In the genomic region with DNA sequence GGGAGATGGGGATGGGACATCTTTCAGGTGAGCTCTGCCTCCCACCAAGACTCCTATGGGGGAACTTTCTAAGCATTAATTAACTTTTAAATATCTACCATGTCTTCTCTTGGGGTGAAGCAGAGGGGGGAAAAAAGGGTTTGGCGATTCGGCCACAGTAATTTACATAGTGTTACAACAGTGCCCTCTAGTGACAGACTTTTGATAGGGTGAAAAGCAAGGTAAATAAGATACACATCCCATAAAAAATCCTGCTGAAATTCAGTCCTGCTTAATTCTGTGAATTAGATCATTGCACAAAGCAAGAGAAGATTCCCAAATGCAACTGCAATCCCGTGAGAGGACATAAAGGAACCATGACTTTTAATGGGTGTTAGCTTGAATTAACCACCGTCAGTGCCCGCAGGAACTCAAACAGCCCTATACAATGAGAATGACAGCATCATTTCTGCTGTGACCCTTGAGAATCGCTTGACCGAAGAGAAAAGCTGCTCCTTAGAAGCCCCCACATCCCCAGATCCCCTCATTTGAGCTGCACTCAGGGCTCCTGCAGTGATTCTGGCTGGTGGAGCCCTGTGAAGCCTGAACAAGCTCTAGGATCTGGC, we compare ENCODE assay signal across 8 cellular contexts. TPM values are rescaled to one million over a fixed set of nuclear protein-coding genes. Genes with fewer than 3 reads are reported as not detected.
DNase-seq lines count a peak whose midpoint lies in the region; ATAC-seq and TF ChIP-seq lines count a peak whose summit lies in the region.

No MANE protein-coding gene starts in this region.

- H3K9ac ChIP-seq in SK-N-SH: no peak overlapping the region

- H3K9me3 Mint-ChIP-seq in activated T-cell treated with anti-CD3 and anti-CD28 coated beads, Interleukin-2, amount 50 U/mL, for 4 hours: no peaks in the 10 kb centered on the region

- H3K4me3 ChIP-seq in SK-N-SH (ENCODE audit: low read depth in 2 of 2, low read length in 1 of 2) (no peak overlapping the region), gastrocnemius medialis (no peak overlapping the region)

- TF ChIP-seq CTCF in SK-N-SH (IDR thresholded peaks at IDR 0.05) (peak; percentile 82), gastrocnemius medialis (IDR thresholded peaks at IDR 0.05 in 4 of 5, conservative IDR thresholded peaks at IDR 0.05 in 1 of 5) (peak in 4 of 5 experiments; percentile 32 to 69 (median 50))

- TF ChIP-seq EP300 in SK-N-SH (IDR thresholded peaks at IDR 0.05; ENCODE audit: borderline replicate concordance in 1 of 2, low read depth in 1 of 2, low read length in 1 of 2): no peak

- H2AFZ ChIP-seq in SK-N-SH (ENCODE audit: low read depth): no peak overlapping the region

- H3K4me1 Mint-ChIP-seq in activated T-cell treated with anti-CD3 and anti-CD28 coated beads, Interleukin-2, amount 50 U/mL, for 4 hours (ENCODE audit: low read depth): no peaks in the 10 kb centered on the region

- H3K9me3 ChIP-seq in SK-N-SH (no peaks in the 10 kb centered on the region), gastrocnemius medialis (no peaks in the 10 kb centered on the region)

- H4K20me1 ChIP-seq in SK-N-SH (ENCODE audit: insufficient read depth): no peaks in the 10 kb centered on the region

- 53% methylated on average over 7 of the region's 7 CpGs for WGBS in SK-N-SH (ENCODE audit: low lambda C conversion rate)

- no peaks in the 10 kb centered on the region for H3F3A ChIP-seq in SK-N-SH (replicated peaks; ENCODE audit: insufficient read depth)

- H3K27ac ChIP-seq in SK-N-SH (ENCODE audit: low read depth in 2 of 2, low read length in 1 of 2): no peak overlapping the region
- no peak overlapping the region for H3K27ac ChIP-seq in gastrocnemius medialis

- no peak for TF ChIP-seq POLR2A in gastrocnemius medialis (IDR thresholded peaks at IDR 0.05)

- H3K36me3 ChIP-seq in SK-N-SH (replicated peaks in 1 of 2; ENCODE audit: control insufficient read depth in 1 of 2, insufficient read depth in 2 of 2, low read length in 1 of 2) (no peaks in the 10 kb centered on the region), gastrocnemius medialis (no peaks in the 10 kb centered on the region)

- H3K27me3 ChIP-seq in SK-N-SH (ENCODE audit: insufficient read depth): no peaks in the 10 kb centered on the region
- H3K27me3 ChIP-seq in gastrocnemius medialis: no peaks in the 10 kb centered on the region

- H3K4me1 ChIP-seq in SK-N-SH (ENCODE audit: control insufficient read depth in 1 of 2, insufficient read depth in 2 of 2, low read depth in 1 of 2, low read length in 1 of 2) (no peaks in the 10 kb centered on the region; a peak in 1 of 4 replicates), gastrocnemius medialis (no peaks in the 10 kb centered on the region)

- in situ Hi-C loops in KBM-7 (cut with MboI; ENCODE audit: low pct_unique_long_range_greater_than_20kb, low sequenced_read_pairs): loop anchor here (10.0 to 25.0 kb wide), 2 partner anchors 276 to 393 kb away; no protein-coding TSS in a partner anchor
- in situ Hi-C loops in gastrocnemius medialis (cut with MboI; ENCODE audit: low sequenced_read_pairs in 4 of 4): loop anchor here in 2 of 4 donors (10.0 to 25.0 kb wide), 2 partner anchors 76 to 418 kb away; no protein-coding TSS in a partner anchor

- no peak overlapping the region for H3K4me2 ChIP-seq in SK-N-SH

- no peaks in the 10 kb centered on the region for H3K79me2 ChIP-seq in SK-N-SH (ENCODE audit: insufficient read depth)

- H3K36me3 Mint-ChIP-seq in activated T-cell treated with anti-CD3 and anti-CD28 coated beads, Interleukin-2, amount 50 U/mL, for 4 hours (ENCODE audit: insufficient read depth): no peaks in the 10 kb centered on the region

- peak; percentile 38 to 43 for ATAC-seq in activated T-cell treated with anti-CD3 and anti-CD28 coated beads, Interleukin-2, amount 50 U/mL, for 4 hours
- no peak for ATAC-seq in gastrocnemius medialis
- ATAC-seq in HG03159 (IDR thresholded peaks at IDR 0.05; ENCODE audit: unreplicated experiment): no peak

- H3K9me2 ChIP-seq in SK-N-SH: no peaks in the 10 kb centered on the region

- CTCF ChIA-PET in SK-N-SH (lab: Yijun Ruan, JAX): interaction anchor here (0.6 to 4.0 kb wide), 38 partner anchors 9 to 664 kb away, joined by 3 to 36 read pairs (median 4); a partner anchor contains a TSS

- no peak overlapping the region for H3K4me3 Mint-ChIP-seq in activated T-cell treated with anti-CD3 and anti-CD28 coated beads, Interleukin-2, amount 50 U/mL, for 4 hours

- H3K27me3 Mint-ChIP-seq in activated T-cell treated with anti-CD3 and anti-CD28 coated beads, Interleukin-2, amount 50 U/mL, for 4 hours (ENCODE audit: low read depth): peaks cover 2% of the 10 kb centered on the region

- intact Hi-C loops in gastrocnemius medialis (cut with DNase I; ENCODE audit: low total_unique reads): no loop called here

- POLR2A ChIA-PET in SK-N-SH (lab: Yijun Ruan, JAX): no interaction called here

- TF ChIP-seq RAD21 in SK-N-SH (IDR thresholded peaks at IDR 0.05; ENCODE audit: low read length): peak; percentile 60

- DNase-seq in activated T-cell treated with anti-CD3 and anti-CD28 coated beads, Interleukin-2, amount 50 U/mL, for 4 hours: no peak
- DNase-seq in activated T-cell treated with anti-CD3 and anti-CD28 coated beads, Interleukin-2, amount 50 U/mL, for 48 hours: no peak
- DNase-seq in KBM-7: peak; percentile 56
- peak; percentile 49 for DNase-seq in SK-N-SH
- peak; percentile 26 for DNase-seq in fibroblast of the conjunctiva (ENCODE audit: low read depth)
- no peak for DNase-seq in gastrocnemius medialis
- DNase-seq in NCI-H128 (lab: John Stamatoyannopoulos, UW; ENCODE audit: unreplicated experiment): no peak

TF ChIP-seq in SK-N-SH, 30 proteins besides CTCF, POLR2A, EP300 and RAD21:
- TF ChIP-seq RFX5 (IDR thresholded peaks at IDR 0.05; ENCODE audit: low read length) (no peak), GATA2 (CRISPR knock-in tag; IDR thresholded peaks at IDR 0.05) (no peak), SMC3 (IDR thresholded peaks at IDR 0.05; ENCODE audit: low read depth, low read length) (peak; percentile 33; the same call in 1 of the 2 replicates), NFIC (IDR thresholded peaks at IDR 0.05; ENCODE audit: borderline replicate concordance) (no peak), YY1 (IDR thresholded peaks at IDR 0.05; ENCODE audit: low read depth) (no peak), POLR2AphosphoS5 (IDR thresholded peaks at IDR 0.05; ENCODE audit: low read depth, low read length) (no peak)
- TF ChIP-seq, protein P1, sequence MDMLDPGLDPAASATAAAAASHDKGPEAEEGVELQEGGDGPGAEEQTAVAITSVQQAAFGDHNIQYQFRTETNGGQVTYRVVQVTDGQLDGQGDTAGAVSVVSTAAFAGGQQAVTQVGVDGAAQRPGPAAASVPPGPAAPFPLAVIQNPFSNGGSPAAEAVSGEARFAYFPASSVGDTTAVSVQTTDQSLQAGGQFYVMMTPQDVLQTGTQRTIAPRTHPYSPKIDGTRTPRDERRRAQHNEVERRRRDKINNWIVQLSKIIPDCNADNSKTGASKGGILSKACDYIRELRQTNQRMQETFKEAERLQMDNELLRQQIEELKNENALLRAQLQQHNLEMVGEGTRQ (IDR thresholded peaks at IDR 0.05; ENCODE audit: borderline replicate concordance, low read depth, low read length): no peak
TF ChIP-seq in SK-N-SH: peak in this region for 1.

RNA-seq across cellular contexts. Expression of a gene that starts 32.8 kb away (rescaled TPM):
- under 1 TPM in 1 of 3 donors, not detected in 2; 0.19 TPM for total RNA-seq in activated T-cell treated with anti-CD3 and anti-CD28 coated beads, Interleukin-2, amount 50 U/mL, for 4 hours
- 0.03 TPM in 1 of 2 replicates, not detected in the other for polyA plus RNA-seq in SK-N-SH (2012; rRNA removed)
- polyA plus RNA-seq in SK-N-SH (2012; cell fraction: cytosol; rRNA removed): 0.03 TPM in 1 of 2 replicates, not detected in the other
- polyA plus RNA-seq in SK-N-SH (2012; cell fraction: nucleus; rRNA removed): 0.04 TPM in 1 of 2 replicates, not detected in the other
- 1 to 10 TPM; 1.7 to 2.4 (median 2.1) TPM for total RNA-seq in gastrocnemius medialis

Comparison
In these comparisons a context has a peak if more than half of its experiments do, and no peak if none do; other contexts are left out.
1. ATAC-seq: peak in activated T-cell treated with anti-CD3 and anti-CD28 coated beads, Interleukin-2, amount 50 U/mL, for 4 hours (2 of 2); none in gastrocnemius medialis (0 of 2) and HG03159 (single experiment).
2. DNase-seq: peak in KBM-7 (single experiment), SK-N-SH (single experiment) and fibroblast of the conjunctiva (single experiment); none in activated T-cell treated with anti-CD3 and anti-CD28 coated beads, Interleukin-2, amount 50 U/mL, for 4 hours (single experiment), activated T-cell treated with anti-CD3 and anti-CD28 coated beads, Interleukin-2, amount 50 U/mL, for 48 hours (0 of 2), gastrocnemius medialis (0 of 2) and NCI-H128 (single experiment).